In genomic region chr5:87412417-87413115, GRCh38 we compare ENCODE assay signal across 1 cellular context.
TF ChIP-seq lines count a peak whose summit lies in the region.

CCNH (minus strand) TSS chr5:87412930; CDS start chr5:87412794, 136 bp downstream.

TF ChIP-seq in A549, 52 proteins besides CTCF, POLR2A, EP300 and RAD21 (continued from another document):
- TF ChIP-seq ELK1 (IDR thresholded peaks at IDR 0.05; ENCODE audit: low read depth, low read length) (no peak), HOXB13 (CRISPR knock-in tag; IDR thresholded peaks at IDR 0.05; ENCODE audit: low read depth) (no peak), GATA3 (IDR thresholded peaks at IDR 0.05; ENCODE audit: borderline replicate concordance) (peak; percentile 33; the same call in 1 of the 2 replicates), ESRRA (IDR thresholded peaks at IDR 0.05; ENCODE audit: borderline replicate concordance, low read length) (no peak), ZFP36 (IDR thresholded peaks at IDR 0.05; ENCODE audit: borderline replicate concordance, partially characterized antibody) (no peak), BCL3 (IDR thresholded peaks at IDR 0.05) (peak; percentile 83), CHD4 (IDR thresholded peaks at IDR 0.05; ENCODE audit: borderline replicate concordance) (no peak), KDM1A (IDR thresholded peaks at IDR 0.05; ENCODE audit: low read depth) (no peak)
